Comparison of ENCODE assay signal across 12 cellular contexts in genomic region chr7:1558181-1558811, GRCh38. TPM values are rescaled to one million over a fixed set of nuclear protein-coding genes. Genes with fewer than 3 reads are reported as not detected.
DNase-seq lines count a peak whose midpoint lies in the region; ATAC-seq, FAIRE-seq and TF ChIP-seq lines count a peak whose summit lies in the region.
"Had no signal": no experiment of that assay in that cellular context is flagged by ENCODE, and none has a peak within 500 bp of the region (broad histone marks: within the 10 kb centered on the region; RNA-seq: fewer than 3 reads in every experiment).

No MANE protein-coding gene starts in this region.

- BruUV-seq in A673 (replicated peaks; lab: Mats Ljungman, UMichigan): no TSS peak

- H3K9me3 ChIP-seq in A673 (ENCODE audit: low read depth, low read length, poor library complexity, severe bottlenecking) (no peaks in the 10 kb centered on the region), mesenchymal stem cell (ENCODE audit: control insufficient read depth, low read length) (no peaks in the 10 kb centered on the region)
- H3K9me3 ChIP-seq: SJSA1 had no signal

- no peak overlapping the region for H3K14ac ChIP-seq in mesenchymal stem cell (ENCODE audit: low read length in 2 of 2)

- no peak overlapping the region for H2BK120ac ChIP-seq in mesenchymal stem cell (ENCODE audit: low read depth, low read length)

- H4K8ac ChIP-seq in mesenchymal stem cell (ENCODE audit: low read length): peak overlapping the region; percentile 64

- peaks cover 13% of the 10 kb centered on the region for H3K4me1 Mint-ChIP-seq in chondrocyte (ENCODE audit: low read depth)

- H3K23ac ChIP-seq in mesenchymal stem cell (ENCODE audit: low read length in 2 of 2): no peak overlapping the region

- H3K36me3 Mint-ChIP-seq in chondrocyte (ENCODE audit: low read depth): no peaks in the 10 kb centered on the region
- H3K36me3 Mint-ChIP-seq: CD8-positive, alpha-beta T cell had no signal

- CTCF ChIA-PET in A673 (lab: Charles Lee): no interaction called here

- H3K79me1 ChIP-seq in mesenchymal stem cell (replicated peaks; ENCODE audit: low read length, poor library complexity, severe bottlenecking): no peaks in the 10 kb centered on the region

- no peak overlapping the region for H3K9ac ChIP-seq in mesenchymal stem cell (ENCODE audit: low read length)

- WGBS in mesenchymal stem cell: 62% methylated on average over 24 of the region's 24 CpGs

- POLR2A ChIA-PET in A673 (lab: Charles Lee; ENCODE audit: low non-redundant PET): no interaction called here

- H2AK5ac ChIP-seq in mesenchymal stem cell (ENCODE audit: low read length, severe bottlenecking): peak overlapping the region; percentile 75

- H3K4me2 ChIP-seq in mesenchymal stem cell (ENCODE audit: low read length, poor library complexity, severe bottlenecking): no peak overlapping the region

- H2AFZ ChIP-seq in mesenchymal stem cell (ENCODE audit: low read depth, low read length): no peak overlapping the region

- no peak overlapping the region for H2BK15ac ChIP-seq in mesenchymal stem cell (ENCODE audit: low read depth, poor library complexity, severe bottlenecking)

- H3K27me3 ChIP-seq in A673 (replicated peaks; ENCODE audit: insufficient read depth, low read depth, low read length, poor library complexity) (no peaks in the 10 kb centered on the region), mesenchymal stem cell (ENCODE audit: control insufficient read depth in 1 of 2, insufficient read depth in 1 of 2, low read length in 2 of 2) (peaks cover 0 to 10% of the 10 kb centered on the region in 2 experiments)
- H3K27me3 ChIP-seq: SJSA1 had no signal

- no peak overlapping the region for H3K27ac Mint-ChIP-seq in chondrocyte (ENCODE audit: unreplicated experiment)
- H3K27ac Mint-ChIP-seq: CD8-positive, alpha-beta T cell had no signal

- no peak overlapping the region for H2BK5ac ChIP-seq in mesenchymal stem cell (ENCODE audit: low read depth, low read length, poor library complexity, severe bottlenecking)

- H3K27ac ChIP-seq in A673 (ENCODE audit: low read depth, low read length, poor library complexity, severe bottlenecking) (no peak overlapping the region), mesenchymal stem cell (ENCODE audit: low read length, poor library complexity, severe bottlenecking) (no peak overlapping the region)
- H3K27ac ChIP-seq: SJSA1 had no signal

- no peaks in the 10 kb centered on the region for H3K9me3 Mint-ChIP-seq in chondrocyte (ENCODE audit: low read depth)
- H3K9me3 Mint-ChIP-seq: CD8-positive, alpha-beta T cell had no signal

- H3K4me1 ChIP-seq in A673 (ENCODE audit: insufficient read depth, low read length, poor library complexity, severe bottlenecking): no peaks in the 10 kb centered on the region
- peaks cover 43% of the 10 kb centered on the region for H3K4me1 ChIP-seq in mesenchymal stem cell (ENCODE audit: control insufficient read depth, insufficient read depth, low read depth, low read length)

- H3K18ac ChIP-seq in mesenchymal stem cell (ENCODE audit: low read depth in 1 of 2, low read length in 2 of 2): no peak overlapping the region

- peak; percentile 34; the same call in 1 of the 2 replicates for TF ChIP-seq CTCF in A673 (conservative IDR thresholded peaks at IDR 0.05; ENCODE audit: low read depth, low read length)
- peak; percentile 26 for TF ChIP-seq CTCF in HFF-Myc (IDR thresholded peaks at IDR 0.05; ENCODE audit: low read depth, low read length, missing control alignments)
- peak; percentile 70 for TF ChIP-seq CTCF in chondrocyte (IDR thresholded peaks at IDR 0.05)

- no peak overlapping the region for H3K4me3 Mint-ChIP-seq in chondrocyte (ENCODE audit: unreplicated experiment)
- H3K4me3 Mint-ChIP-seq: CD8-positive, alpha-beta T cell had no signal

- FAIRE-seq in frontal cortex (lab: Jason Lieb, UNC): no peak
- FAIRE-seq: colon had no signal

- peak overlapping the region; percentile 50 for H4K91ac ChIP-seq in mesenchymal stem cell (ENCODE audit: low read length)

- DNase-seq in A673 (ENCODE audit: low spot score) (peak; percentile 28), HFF-Myc (ENCODE audit: extremely low read depth, low read depth) (no peak), chondrocyte (ENCODE audit: low spot score) (no peak), mesenchymal stem cell (peak; percentile 35), frontal cortex (ENCODE audit: low spot score in 2 of 2) (no peak)
- no peak for DNase-seq in stimulated activated CD4-positive, alpha-beta T cell treated with anti-CD3 and anti-CD28 coated beads, Interleukin-4, amount 100 ng/mL, for 1 hour
- DNase-seq in stimulated activated CD4-positive, alpha-beta T cell treated with anti-CD3 and anti-CD28 coated beads, Interleukin-2, amount 100 ng/mL, for 24 hours: no peak
- DNase-seq: CD8-positive, alpha-beta T cell; stimulated activated CD4-positive, alpha-beta T cell treated with anti-CD3 and anti-CD28 coated beads, Interleukin-12 subunit alpha, Interleukin-12 subunit beta, amount 100 ng/mL, for 4 hours had no signal

- no peaks in the 10 kb centered on the region for H3K27me3 Mint-ChIP-seq in chondrocyte (ENCODE audit: low read depth)

- ATAC-seq in HG03378 (IDR thresholded peaks at IDR 0.05; ENCODE audit: unreplicated experiment): no peak
- ATAC-seq: CD8-positive, alpha-beta T cell had no signal

- H2BK12ac ChIP-seq in mesenchymal stem cell (ENCODE audit: low read length in 2 of 2): peak overlapping the region in 1 of 2 experiments; percentile 64

- H3K4me3 ChIP-seq in A673 (ENCODE audit: low read depth, low read length, poor library complexity, severe bottlenecking): no peak overlapping the region
- H3K4me3 ChIP-seq in HFF-Myc (replicated peaks; ENCODE audit: low read depth, low read length): no peak overlapping the region
- H3K4me3 ChIP-seq in mesenchymal stem cell (ENCODE audit: insufficient read depth in 1 of 2, low read depth in 1 of 2, low read length in 2 of 2): no peak overlapping the region
- H3K4me3 ChIP-seq: SJSA1 had no signal

- no peaks in the 10 kb centered on the region for H3K36me3 ChIP-seq in A673 (ENCODE audit: insufficient read depth, low read length, poor library complexity, severe bottlenecking)
- peaks cover 0 to 4% of the 10 kb centered on the region in 2 experiments for H3K36me3 ChIP-seq in mesenchymal stem cell (ENCODE audit: control insufficient read depth in 1 of 2, insufficient read depth in 2 of 2, low read depth in 1 of 2, low read length in 2 of 2)
- H3K36me3 ChIP-seq: SJSA1 had no signal

- H3K4ac ChIP-seq in mesenchymal stem cell (ENCODE audit: low read depth in 1 of 2, low read length in 2 of 2): peak overlapping the region in 1 of 2 experiments; percentile 14

- intact Hi-C loops in A673 (cut with micrococcal nuclease; ENCODE audit: unreplicated experiment): no loop called here

RNA-seq across cellular contexts. Expression of gene TMEM184A, which starts 2.3 kb away (rescaled TPM):
- not detected in 2 replicates for total RNA-seq in A673 (2021)
- 0.07 to 0.22 TPM (median 0.15 TPM) in 3 replicates for total RNA-seq in chondrocyte
- 0.39 TPM for polyA plus RNA-seq in mesenchymal stem cell (2013, experiment 1 of 2)
- polyA plus RNA-seq in mesenchymal stem cell (2013, experiment 2 of 2): 0.45 TPM
- total RNA-seq in frontal cortex: not detected
- total RNA-seq: CD8-positive, alpha-beta T cell had no signal

RNA-seq across cellular contexts. Expression of gene PSMG3, which starts 11.5 kb away (rescaled TPM):
- total RNA-seq in A673 (2021): 54.9 and 57.9 TPM in 2 replicates
- total RNA-seq in chondrocyte: 29.9 to 31.9 TPM (median 31.7 TPM) in 3 replicates
- polyA plus RNA-seq in mesenchymal stem cell (2013, experiment 1 of 2): 7.3 TPM
- polyA plus RNA-seq in mesenchymal stem cell (2013, experiment 2 of 2): 8.7 TPM
- total RNA-seq in frontal cortex: 26.1 TPM

RNA-seq across cellular contexts. Expression of gene MAFK, which starts 27.8 kb away (rescaled TPM):
- total RNA-seq in A673 (2021) (14.6 and 16.7 TPM in 2 replicates), chondrocyte (21.4 to 36.1 TPM (median 35.9 TPM) in 3 replicates), frontal cortex (8.2 TPM)
- polyA plus RNA-seq in mesenchymal stem cell (2013, experiment 1 of 2): 12.8 TPM
- polyA plus RNA-seq in mesenchymal stem cell (2013, experiment 2 of 2): 12.8 TPM

RNA-seq across cellular contexts. Expression of gene INTS1, which starts 54.1 kb away (rescaled TPM):
- 129 and 141 TPM in 2 replicates for total RNA-seq in A673 (2021)
- total RNA-seq in chondrocyte: 74.8 to 94.4 TPM (median 80.4 TPM) in 3 replicates
- polyA plus RNA-seq in mesenchymal stem cell (2013, experiment 1 of 2): 23.4 TPM
- polyA plus RNA-seq in mesenchymal stem cell (2013, experiment 2 of 2): 22.7 TPM
- 23.6 TPM for total RNA-seq in frontal cortex

Comparison
In these comparisons a context has a peak if more than half of its experiments do, and no peak if none do; other contexts are left out.
1. DNase-seq: peak in A673 (single experiment) and mesenchymal stem cell (single experiment); none in HFF-Myc (single experiment), chondrocyte (single experiment), frontal cortex (0 of 2), stimulated activated CD4-positive, alpha-beta T cell treated with anti-CD3 and anti-CD28 coated beads, Interleukin-4, amount 100 ng/mL, for 1 hour (single experiment) and stimulated activated CD4-positive, alpha-beta T cell treated with anti-CD3 and anti-CD28 coated beads, Interleukin-2, amount 100 ng/mL, for 24 hours (0 of 2).
2. Peak in every context shown above with its lines, with median percentiles within 50 percentile points of each other: CTCF ChIP-seq.